Comparison of ENCODE assay signal across 8 cellular contexts in the genomic region with DNA sequence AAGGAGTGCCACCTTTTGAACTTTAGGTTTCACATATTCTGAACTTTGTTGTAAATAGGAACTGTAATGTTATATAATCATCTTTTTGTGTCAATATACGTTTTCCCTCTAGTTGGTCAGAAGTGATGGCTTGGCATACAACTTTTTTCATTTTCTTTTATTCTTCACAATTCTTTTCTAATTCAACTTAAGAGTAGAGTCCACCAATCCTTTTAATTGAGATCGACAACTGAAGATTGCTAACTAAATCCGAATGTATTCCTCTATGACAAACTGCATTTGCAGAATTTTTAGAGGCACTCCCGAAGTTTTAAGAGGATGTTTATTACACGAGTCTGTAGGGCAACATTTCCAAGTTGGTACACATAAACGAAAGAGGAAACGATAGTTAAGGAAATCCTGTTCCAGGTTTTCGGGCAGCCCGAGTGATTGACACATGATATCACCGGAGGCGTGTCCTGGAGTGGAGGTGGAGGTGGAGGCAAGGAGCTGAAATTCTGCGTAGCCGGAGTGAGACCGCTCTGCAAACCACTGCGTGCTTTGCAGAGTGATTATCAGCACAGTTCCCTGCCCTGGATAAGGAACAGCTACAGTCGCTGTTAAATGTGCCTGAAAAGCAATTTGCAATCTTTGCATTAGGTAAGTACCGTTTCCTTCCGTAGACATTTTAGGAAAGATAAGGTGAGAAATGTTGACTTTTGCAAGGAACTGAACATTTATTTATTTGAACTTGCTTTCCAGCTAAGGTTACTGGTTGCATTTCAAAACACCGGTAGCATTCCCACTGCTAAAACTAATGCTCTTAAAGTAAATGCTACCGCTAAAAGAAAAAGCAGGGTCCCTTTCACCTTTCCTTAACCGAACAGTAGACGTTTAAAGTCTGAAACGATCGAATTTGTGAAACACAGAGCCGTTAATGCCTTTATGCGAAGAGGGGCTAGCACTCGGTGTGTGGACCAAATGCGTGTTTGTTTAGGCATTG. TPM values are rescaled to one million over a fixed set of nuclear protein-coding genes. Genes with fewer than 3 reads are reported as not detected.
A peak's percentile ranks its signal among the peaks of the same experiment; 100 is the strongest.
DNase-seq lines count a peak whose midpoint lies in the region; FAIRE-seq and TF ChIP-seq lines count a peak whose summit lies in the region.

A gene with protein sequence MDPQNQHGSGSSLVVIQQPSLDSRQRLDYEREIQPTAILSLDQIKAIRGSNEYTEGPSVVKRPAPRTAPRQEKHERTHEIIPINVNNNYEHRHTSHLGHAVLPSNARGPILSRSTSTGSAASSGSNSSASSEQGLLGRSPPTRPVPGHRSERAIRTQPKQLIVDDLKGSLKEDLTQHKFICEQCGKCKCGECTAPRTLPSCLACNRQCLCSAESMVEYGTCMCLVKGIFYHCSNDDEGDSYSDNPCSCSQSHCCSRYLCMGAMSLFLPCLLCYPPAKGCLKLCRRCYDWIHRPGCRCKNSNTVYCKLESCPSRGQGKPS (plus strand): TSS at position 502 of the 982 bp plus-strand sequence. CDS start 4,797 bp downstream, outside the sequence.

- DNase-seq in G401 (ENCODE audit: low spot score) = peak; percentile 97
- DNase-seq in MV-4-11 (lab: John Stamatoyannopoulos, UW) = peak; percentile 76
- peak; percentile 96 for DNase-seq in SK-MEL-5 (ENCODE audit: low read depth, low spot score)
- peak; percentile 88 for DNase-seq in activated naive CD4-positive, alpha-beta T cell treated with anti-CD3 and anti-CD28 coated beads for 36 hours
- peak; percentile 31 to 41 for DNase-seq in frontal cortex (ENCODE audit: low spot score in 2 of 2)
- peak; percentile 94 for DNase-seq in neural progenitor cell (ENCODE audit: low spot score)

- peaks cover 18% of the 10 kb centered on the region for H3K4me1 Mint-ChIP-seq in activated naive CD4-positive, alpha-beta T cell treated with anti-CD3 and anti-CD28 coated beads for 36 hours (ENCODE audit: low read depth)
- peaks cover 11% of the 10 kb centered on the region for H3K4me1 Mint-ChIP-seq in neural progenitor cell

- H3K9me3 ChIP-seq in HEK293 (ENCODE audit: control insufficient read depth, insufficient read depth, low read depth, low read length) (no peaks in the 10 kb centered on the region), neural progenitor cell (ENCODE audit: low read depth) (no peaks in the 10 kb centered on the region)

- H3K9ac ChIP-seq in neural progenitor cell = peak within 1 kb of the TSS; percentile 4

- CTCF ChIA-PET in HEK293 (lab: Yijun Ruan, JAX) = interaction anchor here (0.8 kb wide), 1 partner anchor 8 kb away, joined by 3 read pairs; no protein-coding TSS in a partner anchor
- CTCF ChIA-PET in activated naive CD4-positive, alpha-beta T cell treated with anti-CD3 and anti-CD28 coated beads for 36 hours (lab: Charles Lee) = interaction anchor here (0.6 to 3.0 kb wide), 2 partner anchors 168 to 220 kb away, joined by 4 to 7 read pairs; no protein-coding TSS in a partner anchor

- H3K79me2 ChIP-seq in neural progenitor cell (ENCODE audit: low read depth) = peaks cover 49% of the 10 kb centered on the region

- POLR2A ChIA-PET in HEK293 (lab: Yijun Ruan, JAX) = interaction anchor here (0.6 to 1.5 kb wide), 5 partner anchors 21 to 192 kb away, joined by 3 to 4 read pairs (median 4); no protein-coding TSS in a partner anchor

- H3K4me3 ChIP-seq in HEK293 (ENCODE audit: low read depth, low read length) (peak within 1 kb of the TSS; percentile 70), neural progenitor cell (peak within 1 kb of the TSS; percentile 75)

- peak within 1 kb of the TSS; percentile 87 for H3K27ac ChIP-seq in HEK293 (ENCODE audit: extremely low read depth, low read depth, low read length)
- peak within 1 kb of the TSS; percentile 31 for H3K27ac ChIP-seq in neural progenitor cell

- peak within 1 kb of the TSS; percentile 51 for H2AFZ ChIP-seq in neural progenitor cell (replicated peaks)

- H3K9me3 Mint-ChIP-seq in activated naive CD4-positive, alpha-beta T cell treated with anti-CD3 and anti-CD28 coated beads for 36 hours = no peaks in the 10 kb centered on the region
- peaks cover 7% of the 10 kb centered on the region for H3K9me3 Mint-ChIP-seq in neural progenitor cell

- intact Hi-C loops in activated naive CD4-positive, alpha-beta T cell treated with anti-CD3 and anti-CD28 coated beads for 36 hours (cut with micrococcal nuclease) = loop anchor here (1.0 to 10.0 kb wide), 10 partner anchors 206 to 1594 kb away; partner anchors contain the start of genes BBS12, EXOSC9 and NUDT6

- H3K4me1 ChIP-seq in HEK293 (ENCODE audit: control insufficient read depth, insufficient read depth, low read length) (no peaks in the 10 kb centered on the region), neural progenitor cell (peaks cover 16% of the 10 kb centered on the region)

- peaks cover 0 to 3% of the 10 kb centered on the region in 2 experiments; a peak in 1 of 3 replicates for H3K36me3 ChIP-seq in HEK293 (ENCODE audit: control insufficient read depth in 2 of 2, insufficient read depth in 1 of 2, low read length in 2 of 2)
- no peaks in the 10 kb centered on the region for H3K36me3 ChIP-seq in neural progenitor cell

- peaks cover 16% of the 10 kb centered on the region for H3K27me3 Mint-ChIP-seq in activated naive CD4-positive, alpha-beta T cell treated with anti-CD3 and anti-CD28 coated beads for 36 hours (ENCODE audit: low read depth)
- H3K27me3 Mint-ChIP-seq in neural progenitor cell (ENCODE audit: insufficient read depth, low read depth) = peaks cover 9% of the 10 kb centered on the region

- in situ Hi-C loops in G401 (cut with HindIII; ENCODE audit: low sequenced_read_pairs) (no loop called here), SK-MEL-5 (cut with HindIII; ENCODE audit: low pct_unique_long_range_greater_than_20kb, low sequenced_read_pairs) (no loop called here)

- H4K20me1 ChIP-seq in neural progenitor cell (ENCODE audit: low read depth) = peaks cover 23% of the 10 kb centered on the region

- no peak for TF ChIP-seq CTCF in HEK293 (tag by site-specific recombination; IDR thresholded peaks at IDR 0.05)
- no peak for TF ChIP-seq CTCF in neural progenitor cell (IDR thresholded peaks at IDR 0.05)
- TF ChIP-seq CTCF in subcutaneous adipose tissue (IDR thresholded peaks at IDR 0.05; ENCODE audit: low read depth) = no peak

- H3F3A ChIP-seq in neural progenitor cell (ENCODE audit: low read depth) = peaks cover 32% of the 10 kb centered on the region

- H3K4me3 Mint-ChIP-seq in activated naive CD4-positive, alpha-beta T cell treated with anti-CD3 and anti-CD28 coated beads for 36 hours = peak within 1 kb of the TSS; percentile 87
- H3K4me3 Mint-ChIP-seq in neural progenitor cell = peak within 1 kb of the TSS; percentile 100

- no peak for FAIRE-seq in frontal cortex (lab: Jason Lieb, UNC)

- peaks cover 10% of the 10 kb centered on the region for H3K36me3 Mint-ChIP-seq in activated naive CD4-positive, alpha-beta T cell treated with anti-CD3 and anti-CD28 coated beads for 36 hours (ENCODE audit: low read depth)
- peaks cover 28% of the 10 kb centered on the region for H3K36me3 Mint-ChIP-seq in neural progenitor cell

- peak within 1 kb of the TSS; percentile 83 for H3K27ac Mint-ChIP-seq in activated naive CD4-positive, alpha-beta T cell treated with anti-CD3 and anti-CD28 coated beads for 36 hours
- H3K27ac Mint-ChIP-seq in neural progenitor cell = peak within 1 kb of the TSS; percentile 91

- peak within 1 kb of the TSS; percentile 86 for H3K4me2 ChIP-seq in neural progenitor cell

- no peaks in the 10 kb centered on the region for H3K27me3 ChIP-seq in neural progenitor cell

TF ChIP-seq in HEK293, 187 proteins besides CTCF, POLR2A, EP300 and RAD21 (continues in another document):
- TF ChIP-seq ZNF202 (tag by site-specific recombination; IDR thresholded peaks at IDR 0.05; ENCODE audit: borderline replicate concordance) = no peak
- TF ChIP-seq ZNF366 (tag by site-specific recombination; conservative IDR thresholded peaks at IDR 0.05) = peak; percentile 49; the same call in 1 of the 2 replicates
- no peak for TF ChIP-seq ZNF514 (tag by site-specific recombination; IDR thresholded peaks at IDR 0.05)
- TF ChIP-seq ZBTB8A (tag by site-specific recombination; IDR thresholded peaks at IDR 0.05) = 0 out of 2 replicates have a peak, but pooled peaks have one; percentile 15
- peak; percentile 59; the same call in 1 of the 2 replicates for TF ChIP-seq KLF16 (tag by site-specific recombination; IDR thresholded peaks at IDR 0.05)
- peak; percentile 49; the same call in 1 of the 2 replicates for TF ChIP-seq KLF9 (tag by site-specific recombination; IDR thresholded peaks at IDR 0.05; ENCODE audit: low read depth)
- no peak for TF ChIP-seq ZNF184 (tag by site-specific recombination; IDR thresholded peaks at IDR 0.05)
- no peak for TF ChIP-seq ZNF792 (tag by site-specific recombination; IDR thresholded peaks at IDR 0.05)
- TF ChIP-seq ZNF510 (tag by site-specific recombination; IDR thresholded peaks at IDR 0.05; ENCODE audit: insufficient replicate concordance) = no peak
- TF ChIP-seq ZNF600 (tag by site-specific recombination; IDR thresholded peaks at IDR 0.05) = peak; percentile 85
- peak; percentile 44; the same call in 1 of the 2 replicates for TF ChIP-seq ZNF664 (tag by site-specific recombination; IDR thresholded peaks at IDR 0.05)
- no peak for TF ChIP-seq ZNF404 (tag by site-specific recombination; IDR thresholded peaks at IDR 0.05)
- no peak for TF ChIP-seq ZNF701 (tag by site-specific recombination; IDR thresholded peaks at IDR 0.05)
- TF ChIP-seq, protein P1, sequence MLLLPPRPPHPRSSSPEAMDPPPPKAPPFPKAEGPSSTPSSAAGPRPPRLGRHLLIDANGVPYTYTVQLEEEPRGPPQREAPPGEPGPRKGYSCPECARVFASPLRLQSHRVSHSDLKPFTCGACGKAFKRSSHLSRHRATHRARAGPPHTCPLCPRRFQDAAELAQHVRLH (tag by site-specific recombination; IDR thresholded peaks at IDR 0.05) = 0 out of 2 replicates have a peak, but pooled peaks have one; percentile 24
- TF ChIP-seq ZFHX2 (tag by site-specific recombination; conservative IDR thresholded peaks at IDR 0.05) = 0 out of 2 replicates have a peak, but pooled peaks have one; percentile 40
- TF ChIP-seq ZXDB (tag by site-specific recombination; IDR thresholded peaks at IDR 0.05) = peak; percentile 19; the same call in 1 of the 2 replicates
- no peak for TF ChIP-seq WT1 (tag by site-specific recombination; IDR thresholded peaks at IDR 0.05)
- TF ChIP-seq ZBTB17 (tag by site-specific recombination; IDR thresholded peaks at IDR 0.05) = peak; percentile 85

RNA-seq across cellular contexts. Expression of the gene that starts here (rescaled TPM):
- 37.3 and 69.8 TPM in 2 replicates for total RNA-seq in G401 (2014; rRNA removed; shearing (Covaris generic))
- total RNA-seq in SK-MEL-5 (2014; rRNA removed; shearing (Covaris generic)) = 49.9 and 59.2 TPM in 2 replicates
- 114 and 158 TPM in 2 replicates for polyA plus RNA-seq in SK-MEL-5 (2015; cell fraction: cytosol; rRNA removed)
- polyA plus RNA-seq in SK-MEL-5 (2015; cell fraction: nucleus; rRNA removed) = 145 and 146 TPM in 2 replicates
- total RNA-seq in activated naive CD4-positive, alpha-beta T cell treated with anti-CD3 and anti-CD28 coated beads for 36 hours = 10 to 100 TPM; 16.9 to 20.3 TPM
- total RNA-seq in frontal cortex = 15.1 TPM
- 35.9 and 50.8 TPM in 2 replicates for total RNA-seq in neural progenitor cell (ENCODE audit: low replicate concordance)
- total RNA-seq in subcutaneous adipose tissue = 100 to 1,000 TPM; 139 to 350 (median 162) TPM

Comparison
In these comparisons a context has a peak if more than half of its experiments do, and no peak if none do; other contexts are left out.
1. Peak in every context shown above with its lines: DNase-seq, H3K4me3 ChIP-seq and H3K27ac ChIP-seq.
2. DNase-seq: peak in every context shown above with its lines; median percentile 97 in G401; 96 in SK-MEL-5; 94 in neural progenitor cell; 88 in activated naive CD4-positive, alpha-beta T cell treated with anti-CD3 and anti-CD28 coated beads for 36 hours; 76 in MV-4-11; 36 in frontal cortex.